ENCODE assay signal across 19 cellular contexts in the genomic region with DNA sequence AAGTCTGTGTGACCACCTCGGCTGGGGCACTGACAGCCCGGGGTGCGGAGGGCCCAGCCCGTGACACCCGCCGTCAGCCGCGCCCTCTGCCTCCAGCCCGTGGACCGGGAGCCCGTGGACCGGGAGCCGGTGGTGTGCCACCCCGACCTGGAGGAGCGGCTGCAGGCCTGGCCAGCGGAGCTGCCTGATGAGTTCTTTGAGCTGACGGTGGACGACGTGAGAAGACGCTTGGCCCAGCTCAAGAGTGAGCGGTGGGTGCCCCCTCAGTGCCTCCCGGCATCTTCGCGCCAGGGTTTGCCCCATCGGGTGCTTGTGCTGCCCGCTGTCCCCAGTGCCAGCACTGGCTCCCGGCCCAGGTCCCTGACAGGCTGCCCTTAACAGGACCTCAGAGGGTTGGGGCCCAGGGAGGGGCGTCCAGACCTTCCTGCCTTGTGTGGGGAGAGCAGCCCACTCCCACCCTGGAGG. TPM values are rescaled to one million over a fixed set of nuclear protein-coding genes. Genes with fewer than 3 reads are reported as not detected.
DNase-seq lines count a peak whose midpoint lies in the region; ATAC-seq and TF ChIP-seq lines count a peak whose summit lies in the region.
"Had no signal": no experiment of that assay in that cellular context is flagged by ENCODE, and none has a peak within 500 bp of the region (broad histone marks: within the 10 kb centered on the region; RNA-seq: fewer than 3 reads in every experiment).

No MANE protein-coding gene starts in this region.

- 92% methylated on average over 28 of the region's 28 CpGs for WGBS in right cardiac atrium

- no peaks in the 10 kb centered on the region for H3K27me3 ChIP-seq in right cardiac atrium (ENCODE audit: control insufficient read depth, insufficient read depth)
- H3K27me3 ChIP-seq in CD4-positive, alpha-beta T cell (ENCODE audit: control insufficient read depth, insufficient read depth, low read length) = no peaks in the 10 kb centered on the region

- H3K4me3 Mint-ChIP-seq in stimulated activated naive CD8-positive, alpha-beta T cell treated with anti-CD3 and anti-CD28 coated beads, Interleukin-15, amount 100 ng/mL, for 72 hours = peak overlapping the region in 1 of 2 donors; percentile 44
- no peak overlapping the region for H3K4me3 Mint-ChIP-seq in CD4-positive, alpha-beta T cell

- intact Hi-C loops in Right ventricle myocardium superior (cut with DNase I) = no loop called here
- intact Hi-C loops in right cardiac atrium (cut with DNase I) = no loop called here
- intact Hi-C loops in CD4-positive, alpha-beta T cell (cut with DNase I, micrococcal nuclease) = no loop called here

- H3K9me3 ChIP-seq in right cardiac atrium (ENCODE audit: control insufficient read depth, low read length) = no peaks in the 10 kb centered on the region
- H3K9me3 ChIP-seq in CD4-positive, alpha-beta T cell (ENCODE audit: control insufficient read depth, low read length) = no peaks in the 10 kb centered on the region
- H3K9me3 ChIP-seq: SK-N-SH had no signal

- no peak overlapping the region for H3K4me3 ChIP-seq in right cardiac atrium (ENCODE audit: low read length)

- ATAC-seq in Right ventricle myocardium superior (ENCODE audit: poor library complexity) (no peak), right cardiac atrium (no peak), GM19035 (IDR thresholded peaks at IDR 0.05; ENCODE audit: unreplicated experiment) (no peak)
- ATAC-seq in stimulated activated naive CD8-positive, alpha-beta T cell treated with anti-CD3 and anti-CD28 coated beads, Interleukin-15, amount 100 ng/mL, for 72 hours = peak; percentile 11
- ATAC-seq in stimulated activated naive CD8-positive, alpha-beta T cell treated with anti-CD3 and anti-CD28 coated beads, Interleukin-15, Interleukin-2, amounts not matched to agents 100 U/mL and 50 U/mL, for 24 hours = no peak
- no peak for ATAC-seq in CD4-positive, alpha-beta T cell (ENCODE audit: poor library complexity)

- peaks cover under 1% of the 10 kb centered on the region for H3K4me1 ChIP-seq in right cardiac atrium (ENCODE audit: control insufficient read depth, insufficient read depth, low read length)

- DNase-seq in Right ventricle myocardium superior (peak; percentile 72), right cardiac atrium (no peak)
- no peak for DNase-seq in stimulated activated naive CD8-positive, alpha-beta T cell treated with anti-CD3 and anti-CD28 coated beads, Interleukin-15, amount 100 ng/mL, for 72 hours
- no peak for DNase-seq in stimulated activated naive CD8-positive, alpha-beta T cell treated with anti-CD3 and anti-CD28 coated beads, Interleukin-15, Interleukin-2, amounts not matched to agents 100 U/mL and 50 U/mL, for 24 hours
- DNase-seq in CD4-positive, alpha-beta T cell = no peak
- DNase-seq: 8988T, DMS153, DND-41, Kasumi-1, NCI-H1092 treated with DMSO at 0.1 percent for 48 hours, NCI-H1436, NCI-H187, NCI-H2081 treated with DMSO at 0.1 percent for 48 hours, NCI-H2171, NCI-H226, NCI-H510A, NCI-H69 had no signal

- peaks cover 9% of the 10 kb centered on the region for H3K4me1 Mint-ChIP-seq in stimulated activated naive CD8-positive, alpha-beta T cell treated with anti-CD3 and anti-CD28 coated beads, Interleukin-15, amount 100 ng/mL, for 72 hours
- no peaks in the 10 kb centered on the region for H3K4me1 Mint-ChIP-seq in CD4-positive, alpha-beta T cell (ENCODE audit: low read depth)

- CTCF ChIA-PET in CD4-positive, alpha-beta T cell (lab: Charles Lee) = no interaction called here

- H3K9me3 Mint-ChIP-seq in stimulated activated naive CD8-positive, alpha-beta T cell treated with anti-CD3 and anti-CD28 coated beads, Interleukin-15, amount 100 ng/mL, for 72 hours = no peaks in the 10 kb centered on the region
- no peaks in the 10 kb centered on the region for H3K9me3 Mint-ChIP-seq in CD4-positive, alpha-beta T cell

- H3K27ac Mint-ChIP-seq in stimulated activated naive CD8-positive, alpha-beta T cell treated with anti-CD3 and anti-CD28 coated beads, Interleukin-15, amount 100 ng/mL, for 72 hours = no peak overlapping the region
- H3K27ac Mint-ChIP-seq in CD4-positive, alpha-beta T cell = no peak overlapping the region

- no peak overlapping the region for H3K27ac ChIP-seq in right cardiac atrium (ENCODE audit: low read length)
- no peak overlapping the region for H3K27ac ChIP-seq in CD4-positive, alpha-beta T cell (ENCODE audit: low read depth, low read length)

- H3K27me3 Mint-ChIP-seq in stimulated activated naive CD8-positive, alpha-beta T cell treated with anti-CD3 and anti-CD28 coated beads, Interleukin-15, amount 100 ng/mL, for 72 hours = no peaks in the 10 kb centered on the region
- H3K27me3 Mint-ChIP-seq in CD4-positive, alpha-beta T cell = no peaks in the 10 kb centered on the region

- no peaks in the 10 kb centered on the region for H3K36me3 Mint-ChIP-seq in CD4-positive, alpha-beta T cell (ENCODE audit: low read depth)

- POLR2A ChIA-PET in CD4-positive, alpha-beta T cell (lab: Charles Lee) = no interaction called here

- no peak for TF ChIP-seq CTCF in CD4-positive, alpha-beta T cell (IDR thresholded peaks at IDR 0.05)

RNA-seq across cellular contexts. Expression of a gene that starts 13.7 kb away (rescaled TPM):
- total RNA-seq in Right ventricle myocardium superior (27.8 TPM), right cardiac atrium (10 to 100 TPM; 20.1 to 28.6 (median 26.0) TPM)
- 31.2 TPM for polyA plus RNA-seq in right cardiac atrium
- total RNA-seq in CD4-positive, alpha-beta T cell = 10 to 100 TPM; 14.9 to 19.6 TPM

RNA-seq across cellular contexts. Expression of a gene that starts 14.1 kb away (rescaled TPM):
- total RNA-seq in Right ventricle myocardium superior (4.7 TPM), right cardiac atrium (1 to 10 TPM; 3.2 to 6.7 (median 6.0) TPM)
- polyA plus RNA-seq in right cardiac atrium = 4.9 TPM
- 10 to 100 TPM; 17.7 to 17.9 TPM for total RNA-seq in CD4-positive, alpha-beta T cell

RNA-seq across cellular contexts. Expression of a gene that starts 22.5 kb away (rescaled TPM):
- total RNA-seq in Right ventricle myocardium superior = 0.97 TPM
- total RNA-seq in right cardiac atrium = 1 to 10 TPM; 1.0 to 2.0 (median 1.5) TPM
- 2.4 TPM for polyA plus RNA-seq in right cardiac atrium
- total RNA-seq in CD4-positive, alpha-beta T cell = 1 to 10 TPM; 3.3 to 5.3 TPM

RNA-seq across cellular contexts. Expression of a gene that starts 28.5 kb away (rescaled TPM):
- total RNA-seq in Right ventricle myocardium superior (178 TPM), right cardiac atrium (100 to 1,000 TPM; 127 to 181 (median 168) TPM)
- polyA plus RNA-seq in right cardiac atrium = 196 TPM
- total RNA-seq in CD4-positive, alpha-beta T cell = 100 to 1,000 TPM; 103 to 119 TPM

RNA-seq across cellular contexts. Expression of a gene that starts 31.5 kb away (rescaled TPM):
- total RNA-seq in Right ventricle myocardium superior = 25.4 TPM
- total RNA-seq in right cardiac atrium = 10 to 100 TPM; 16.6 to 28.9 (median 21.6) TPM
- 20.1 TPM for polyA plus RNA-seq in right cardiac atrium
- total RNA-seq in CD4-positive, alpha-beta T cell = 10 to 100 TPM; 19.1 to 22.7 TPM
